In genomic region chr13:20057963-20058362, GRCh38 we compare ENCODE assay signal across 23 cellular contexts.
DNase-seq lines count a peak whose midpoint lies in the region; ATAC-seq and TF ChIP-seq lines count a peak whose summit lies in the region.
"Had no signal": no experiment of that assay in that cellular context is flagged by ENCODE, and none has a peak within 500 bp of the region (broad histone marks: within the 10 kb centered on the region; RNA-seq: fewer than 3 reads in every experiment).

No MANE protein-coding gene starts in this region.

- RAD21 ChIA-PET in HCT116 (lab: Charles Lee; ENCODE audit: low non-redundant PET in 1 of 2, low total read pairs in 2 of 2, uncharacterized antibody in 2 of 2, unreplicated experiment in 2 of 2): no interaction called here

- no peaks in the 10 kb centered on the region for H3K9me2 ChIP-seq in HCT116 (ENCODE audit: insufficient read depth)

- CTCF ChIA-PET in HCT116 (lab: Charles Lee): no interaction called here
- CTCF ChIA-PET in WTC11 (lab: Charles Lee): no interaction called here

- no peaks in the 10 kb centered on the region for H3K9me3 ChIP-seq in HCT116 (ENCODE audit: control insufficient read depth in 1 of 2, insufficient read depth in 1 of 2, low read depth in 1 of 2, low read length in 2 of 2)
- H3K9me3 ChIP-seq: left ventricle myocardium inferior had no signal

- BruUV-seq in HCT116 (replicated peaks; lab: Mats Ljungman, UMichigan): no TSS peak

- no peak overlapping the region for H3K27ac ChIP-seq in HCT116 (ENCODE audit: low read depth, low read length)
- H3K27ac ChIP-seq: left ventricle myocardium inferior, parathyroid adenoma had no signal

- H4K20me1 ChIP-seq in HCT116 (ENCODE audit: insufficient read depth): no peaks in the 10 kb centered on the region

- H3K27ac Mint-ChIP-seq in WTC11: 0 out of 2 replicates have a peak overlapping the region, but pooled peaks have one; percentile 17
- H3K27ac Mint-ChIP-seq in neural crest cell (ENCODE audit: unreplicated experiment): no peak overlapping the region
- H3K27ac Mint-ChIP-seq: activated CD4-positive, alpha-beta memory T cell treated with anti-CD3 and anti-CD28 coated beads for 36 hours; activated naive CD8-positive, alpha-beta T cell treated with anti-CD3 and anti-CD28 coated beads for 36 hours; CD8-positive, alpha-beta T cell; natural killer cell; stimulated activated naive CD8-positive, alpha-beta T cell treated with anti-CD3 and anti-CD28 coated beads, Interleukin-15, Interleukin-2, amounts not matched to agents 100 ng/mL and 50 ng/mL, for 24 hours had no signal

- no peak overlapping the region for H3K4me3 ChIP-seq in HCT116 (replicated peaks in 1 of 2; ENCODE audit: low read depth in 1 of 2, low read length in 2 of 2)
- H3K4me3 ChIP-seq: left ventricle myocardium inferior had no signal

- no peak for TF ChIP-seq POLR2A in HCT116 (IDR thresholded peaks at IDR 0.05; ENCODE audit: borderline replicate concordance, extremely low read depth, insufficient read depth, insufficient read length)

- H3K9me3 Mint-ChIP-seq in WTC11 (no peaks in the 10 kb centered on the region), neural crest cell (no peaks in the 10 kb centered on the region)
- H3K9me3 Mint-ChIP-seq: activated CD4-positive, alpha-beta memory T cell treated with anti-CD3 and anti-CD28 coated beads for 36 hours; activated naive CD8-positive, alpha-beta T cell treated with anti-CD3 and anti-CD28 coated beads for 36 hours; CD8-positive, alpha-beta T cell; natural killer cell; stimulated activated naive CD8-positive, alpha-beta T cell treated with anti-CD3 and anti-CD28 coated beads, Interleukin-15, Interleukin-2, amounts not matched to agents 100 ng/mL and 50 ng/mL, for 24 hours had no signal

- no peak for ATAC-seq in HCT116
- ATAC-seq in WTC11: no peak
- ATAC-seq in stimulated activated naive CD8-positive, alpha-beta T cell treated with anti-CD3 and anti-CD28 coated beads, Interleukin-15, Interleukin-2, amounts not matched to agents 100 U/mL and 50 U/mL, for 24 hours: no peak
- ATAC-seq: CD8-positive, alpha-beta T cell; natural killer cell; sciatic nerve had no signal

- intact Hi-C loops in HCT116 (cut with micrococcal nuclease): loop anchor here (5.0 kb wide), 1 partner anchor 104 kb away; the partner anchor contains the start of gene GJA3

- peak; percentile 14; the same call in 1 of the 2 replicates for TF ChIP-seq RAD21 in HCT116 (IDR thresholded peaks at IDR 0.05; ENCODE audit: low read depth)

- no peaks in the 10 kb centered on the region for H3K27me3 ChIP-seq in HCT116 (ENCODE audit: insufficient read depth, low read length)

- peaks cover 60% of the 10 kb centered on the region for H3K36me3 Mint-ChIP-seq in WTC11
- H3K36me3 Mint-ChIP-seq in neural crest cell (ENCODE audit: low read depth): peaks cover 18% of the 10 kb centered on the region

- H3K9ac ChIP-seq in HCT116 (ENCODE audit: low read length): no peak overlapping the region
- H3K9ac ChIP-seq: parathyroid adenoma had no signal

- no peaks in the 10 kb centered on the region for H3K4me1 ChIP-seq in HCT116 (ENCODE audit: control insufficient read depth in 1 of 2, insufficient read depth in 2 of 2, low read length in 2 of 2)
- H3K4me1 ChIP-seq: parathyroid adenoma had no signal

- H3K27me3 Mint-ChIP-seq in WTC11 (ENCODE audit: low read depth) (no peaks in the 10 kb centered on the region), neural crest cell (ENCODE audit: low read depth) (no peaks in the 10 kb centered on the region)
- H3K27me3 Mint-ChIP-seq: activated CD4-positive, alpha-beta memory T cell treated with anti-CD3 and anti-CD28 coated beads for 36 hours; activated naive CD8-positive, alpha-beta T cell treated with anti-CD3 and anti-CD28 coated beads for 36 hours; stimulated activated naive CD8-positive, alpha-beta T cell treated with anti-CD3 and anti-CD28 coated beads, Interleukin-15, Interleukin-2, amounts not matched to agents 100 ng/mL and 50 ng/mL, for 24 hours had no signal

- H3K79me2 ChIP-seq in HCT116 (ENCODE audit: insufficient read depth, low read length): no peaks in the 10 kb centered on the region
- H3K79me2 ChIP-seq: parathyroid adenoma had no signal

- POLR2A ChIA-PET in HCT116 (lab: Charles Lee) (no interaction called here), WTC11 (lab: Charles Lee) (no interaction called here)

- H2AFZ ChIP-seq in HCT116 (ENCODE audit: low read depth, low read length, poor library complexity, severe bottlenecking): no peak overlapping the region
- H2AFZ ChIP-seq: parathyroid adenoma had no signal

- DNase-seq in AML-193 (lab: John Stamatoyannopoulos, UW) (peak; percentile 11 to 12), HCT116 (ENCODE audit: low read depth, low spot score) (no peak), WTC11 (ENCODE audit: low spot score) (no peak), neural crest cell (ENCODE audit: low read depth, low spot score) (no peak), mucosa of gallbladder (ENCODE audit: low spot score) (no peak), SHP77 (lab: John Stamatoyannopoulos, UW) (no peak), NCI-H2227 treated with DMSO at 0.1 percent for 48 hours (lab: John Stamatoyannopoulos, UW) (no peak)
- DNase-seq in stimulated activated naive CD8-positive, alpha-beta T cell treated with anti-CD3 and anti-CD28 coated beads, Interleukin-15, Interleukin-2, amounts not matched to agents 100 U/mL and 50 U/mL, for 24 hours: no peak
- DNase-seq: activated CD4-positive, alpha-beta memory T cell treated with anti-CD3 and anti-CD28 coated beads for 36 hours; activated effector memory CD4-positive, alpha-beta T cell treated with Interleukin-2 at 50 U/mL for 16 hours; activated naive CD8-positive, alpha-beta T cell treated with anti-CD3 and anti-CD28 coated beads for 36 hours; CD8-positive, alpha-beta T cell; cerebellar nuclear complex; DMS 273 treated with DMSO at 0.1 percent for 48 hours; left ventricle myocardium inferior; natural killer cell; NCI-H1436; NCI-H524; RPMI8226; stimulated activated CD4-positive, alpha-beta T cell treated with anti-CD3 and anti-CD28 coated beads, Interleukin-15, amount 100 ng/mL, for 24 hours had no signal

- H3K4me3 Mint-ChIP-seq in WTC11 (no peak overlapping the region), neural crest cell (no peak overlapping the region)
- H3K4me3 Mint-ChIP-seq: activated CD4-positive, alpha-beta memory T cell treated with anti-CD3 and anti-CD28 coated beads for 36 hours; activated naive CD8-positive, alpha-beta T cell treated with anti-CD3 and anti-CD28 coated beads for 36 hours; CD8-positive, alpha-beta T cell; natural killer cell; stimulated activated naive CD8-positive, alpha-beta T cell treated with anti-CD3 and anti-CD28 coated beads, Interleukin-15, Interleukin-2, amounts not matched to agents 100 ng/mL and 50 ng/mL, for 24 hours had no signal

- TF ChIP-seq CTCF in HCT116 (IDR thresholded peaks at IDR 0.05 in 2 of 3, conservative IDR thresholded peaks at IDR 0.05 in 1 of 3; ENCODE audit: borderline replicate concordance in 1 of 3, insufficient read depth in 1 of 3, low read depth in 2 of 3, low read length in 2 of 3) (0 out of 6 replicates have a peak, but pooled peaks of 1 of the 3 experiments have one; percentile 17), WTC11 (IDR thresholded peaks at IDR 0.05) (no peak), neural crest cell (conservative IDR thresholded peaks at IDR 0.05) (peak; percentile 29)

- no peak overlapping the region for H3K4me2 ChIP-seq in HCT116 (ENCODE audit: low read length)

- H3K4me1 Mint-ChIP-seq in WTC11 (peaks cover 36% of the 10 kb centered on the region), neural crest cell (no peaks in the 10 kb centered on the region)
- H3K4me1 Mint-ChIP-seq: natural killer cell had no signal

- peaks cover 16 to 35% of the 10 kb centered on the region in 2 experiments for H3K36me3 ChIP-seq in HCT116 (ENCODE audit: control insufficient read depth in 1 of 2, insufficient read depth in 2 of 2, low read length in 2 of 2)

TF ChIP-seq in HCT116, 20 proteins besides CTCF, POLR2A, EP300 and RAD21:
- no peak for TF ChIP-seq CBX3 (IDR thresholded peaks at IDR 0.05; ENCODE audit: low read depth)

TF ChIP-seq in WTC11, 78 proteins besides CTCF, POLR2A, EP300 and RAD21 (continues in another document):
- no peak for TF ChIP-seq ZNF512 (CRISPR knock-in tag; IDR thresholded peaks at IDR 0.05; ENCODE audit: borderline replicate concordance)
- TF ChIP-seq ZNF219 (CRISPR knock-in tag; IDR thresholded peaks at IDR 0.05; ENCODE audit: borderline replicate concordance): no peak
- TF ChIP-seq ZNF423 (CRISPR knock-in tag; IDR thresholded peaks at IDR 0.05): no peak
- no peak for TF ChIP-seq PREB (CRISPR knock-in tag; IDR thresholded peaks at IDR 0.05; ENCODE audit: borderline replicate concordance)
- TF ChIP-seq ZNF671 (CRISPR knock-in tag; IDR thresholded peaks at IDR 0.05): no peak
- TF ChIP-seq NFATC4 (CRISPR knock-in tag; IDR thresholded peaks at IDR 0.05): no peak
- TF ChIP-seq FOXP1 (CRISPR knock-in tag; IDR thresholded peaks at IDR 0.05; ENCODE audit: borderline replicate concordance): no peak
- TF ChIP-seq ZBTB21 (CRISPR knock-in tag; IDR thresholded peaks at IDR 0.05; ENCODE audit: borderline replicate concordance): no peak
- no peak for TF ChIP-seq ETV6 (CRISPR knock-in tag; IDR thresholded peaks at IDR 0.05)
- no peak for TF ChIP-seq NFYB (CRISPR knock-in tag; conservative IDR thresholded peaks at IDR 0.05; ENCODE audit: low read depth)

Comparison
In these comparisons a context has a peak if more than half of its experiments do, and no peak if none do; other contexts are left out.
1. DNase-seq: peak in AML-193 (2 of 2); none in HCT116 (single experiment), WTC11 (single experiment), neural crest cell (single experiment), mucosa of gallbladder (single experiment), SHP77 (0 of 2), NCI-H2227 treated with DMSO at 0.1 percent for 48 hours (single experiment) and stimulated activated naive CD8-positive, alpha-beta T cell treated with anti-CD3 and anti-CD28 coated beads, Interleukin-15, Interleukin-2, amounts not matched to agents 100 U/mL and 50 U/mL, for 24 hours (single experiment).